ENCODE assay signal across 13 cellular contexts in genomic region chr4:147340111-147340510, GRCh38.
DNase-seq lines count a peak whose midpoint lies in the region; ATAC-seq and TF ChIP-seq lines count a peak whose summit lies in the region.
"Had no signal": no experiment of that assay in that cellular context is flagged by ENCODE, and none has a peak within 500 bp of the region (broad histone marks: within the 10 kb centered on the region; RNA-seq: fewer than 3 reads in every experiment).

No MANE protein-coding gene starts in this region.

- TF ChIP-seq CTCF in brain (conservative IDR thresholded peaks at IDR 0.05): no peak
- no peak for TF ChIP-seq CTCF in kidney epithelial cell (IDR thresholded peaks at IDR 0.05; ENCODE audit: insufficient read depth, low read length, poor library complexity, severe bottlenecking)

- H3K27me3 Mint-ChIP-seq in brain: no peaks in the 10 kb centered on the region

- peak overlapping the region in 3 of 5 experiments; percentile 75 to 83 (median 76) for H3K27ac Mint-ChIP-seq in brain
- H3K27ac Mint-ChIP-seq in stimulated activated effector memory CD8-positive, alpha-beta T cell treated with anti-CD3 and anti-CD28 coated beads, Interleukin-12 subunit alpha, Interleukin-12 subunit beta, amount 100 ng/mL, for 72 hours: no peak overlapping the region

- DNase-seq in EH (ENCODE audit: low read depth) (peak; percentile 84), kidney epithelial cell (ENCODE audit: low read depth) (peak; percentile 48), superior temporal gyrus (ENCODE audit: extremely low spot score) (no peak), NCI-H187 treated with DMSO at 0.1 percent for 48 hours (lab: John Stamatoyannopoulos, UW) (no peak)
- DNase-seq in stimulated activated effector memory CD8-positive, alpha-beta T cell treated with anti-CD3 and anti-CD28 coated beads, Interleukin-12 subunit alpha, Interleukin-12 subunit beta, amount 100 ng/mL, for 72 hours (ENCODE audit: low spot score in 2 of 2): no peak
- DNase-seq: activated CD4-positive, alpha-beta T cell treated with anti-CD3 and anti-CD28 coated beads, Interleukin-2, amount 50 U/mL, for 1 hour; activated gamma-delta T cell treated with Interleukin-2 at 50 U/mL for 16 hours; NCI-H82; upper lobe of right lung had no signal

- peaks cover 0 to 2% (median 0%) of the 10 kb centered on the region in 5 experiments for H3K9me3 Mint-ChIP-seq in brain
- peaks cover 2% of the 10 kb centered on the region for H3K9me3 Mint-ChIP-seq in stimulated activated effector memory CD8-positive, alpha-beta T cell treated with anti-CD3 and anti-CD28 coated beads, Interleukin-12 subunit alpha, Interleukin-12 subunit beta, amount 100 ng/mL, for 72 hours

- H3K27me3 ChIP-seq in kidney epithelial cell (ENCODE audit: control insufficient read depth, insufficient read depth, low read length): no peaks in the 10 kb centered on the region
- H3K27me3 ChIP-seq: BLaER1 treated with 17β-estradiol and CSF1 and Interleukin-3, amounts not matched to agents 10 nM and 100 nM; upper lobe of right lung had no signal

- H3K36me3 Mint-ChIP-seq in brain: no peaks in the 10 kb centered on the region
- no peaks in the 10 kb centered on the region for H3K36me3 Mint-ChIP-seq in stimulated activated effector memory CD8-positive, alpha-beta T cell treated with anti-CD3 and anti-CD28 coated beads, Interleukin-12 subunit alpha, Interleukin-12 subunit beta, amount 100 ng/mL, for 72 hours

- no peak overlapping the region for H3K4me3 ChIP-seq in kidney epithelial cell (ENCODE audit: low read depth, low read length)
- H3K4me3 ChIP-seq: BLaER1 treated with 17β-estradiol and CSF1 and Interleukin-3, amounts not matched to agents 10 nM and 100 nM; upper lobe of right lung had no signal

- peak; percentile 32 for ATAC-seq in HG03196 (IDR thresholded peaks at IDR 0.05; ENCODE audit: unreplicated experiment)
- no peak for ATAC-seq in HG03139 (IDR thresholded peaks at IDR 0.05; ENCODE audit: unreplicated experiment)
- no peak for ATAC-seq in stimulated activated effector memory CD8-positive, alpha-beta T cell treated with anti-CD3 and anti-CD28 coated beads, Interleukin-12 subunit alpha, Interleukin-12 subunit beta, amount 100 ng/mL, for 72 hours
- ATAC-seq: upper lobe of right lung had no signal

- no peak overlapping the region for H3K4me3 Mint-ChIP-seq in brain
- H3K4me3 Mint-ChIP-seq in stimulated activated effector memory CD8-positive, alpha-beta T cell treated with anti-CD3 and anti-CD28 coated beads, Interleukin-12 subunit alpha, Interleukin-12 subunit beta, amount 100 ng/mL, for 72 hours: no peak overlapping the region

- H3K36me3 ChIP-seq in kidney epithelial cell (ENCODE audit: control insufficient read depth, insufficient read depth, low read length): no peaks in the 10 kb centered on the region
- H3K36me3 ChIP-seq: BLaER1 treated with 17β-estradiol and CSF1 and Interleukin-3, amounts not matched to agents 10 nM and 100 nM; upper lobe of right lung had no signal

- peaks cover 5% of the 10 kb centered on the region for H3K4me1 Mint-ChIP-seq in brain
- no peaks in the 10 kb centered on the region for H3K4me1 Mint-ChIP-seq in stimulated activated effector memory CD8-positive, alpha-beta T cell treated with anti-CD3 and anti-CD28 coated beads, Interleukin-12 subunit alpha, Interleukin-12 subunit beta, amount 100 ng/mL, for 72 hours

Comparison
In these comparisons a context has a peak if more than half of its experiments do, and no peak if none do; other contexts are left out.
1. DNase-seq: peak in EH (single experiment) and kidney epithelial cell (single experiment); none in superior temporal gyrus (single experiment), NCI-H187 treated with DMSO at 0.1 percent for 48 hours (single experiment) and stimulated activated effector memory CD8-positive, alpha-beta T cell treated with anti-CD3 and anti-CD28 coated beads, Interleukin-12 subunit alpha, Interleukin-12 subunit beta, amount 100 ng/mL, for 72 hours (0 of 2).